In the genomic region with DNA sequence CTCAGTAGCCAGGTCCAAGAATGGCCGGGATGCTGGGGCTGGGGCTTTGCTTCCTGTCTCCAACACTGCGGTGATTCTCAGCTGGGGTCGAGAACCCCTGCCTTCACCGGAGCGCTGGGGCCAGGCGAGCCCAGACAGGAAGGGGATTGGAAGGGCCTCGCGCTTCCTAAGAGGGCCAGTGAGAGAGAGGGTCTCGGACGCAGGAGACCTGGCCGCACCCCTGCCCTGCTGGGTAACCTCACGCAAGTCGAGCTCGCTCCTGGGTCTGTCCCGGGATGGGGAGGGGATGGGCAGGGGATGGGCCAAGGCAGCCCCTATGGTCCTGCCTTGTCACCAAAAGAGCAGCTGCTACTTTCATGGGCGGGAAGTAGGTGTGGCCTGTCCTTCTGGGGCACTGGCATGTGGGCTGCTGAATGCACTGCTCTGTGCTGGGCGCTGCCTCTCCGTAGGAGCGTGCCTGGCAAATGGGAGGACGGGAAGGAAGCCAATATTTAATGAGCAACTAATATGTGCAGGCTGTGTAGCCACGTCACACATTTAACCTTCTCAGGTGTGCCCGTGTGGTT, we compare ENCODE assay signal across 8 cellular contexts. TPM values are rescaled to one million over a fixed set of nuclear protein-coding genes. Genes with fewer than 3 reads are reported as not detected.
DNase-seq lines count a peak whose midpoint lies in the region; ATAC-seq and TF ChIP-seq lines count a peak whose summit lies in the region.

No MANE protein-coding gene starts in this region.

- peaks cover 3 to 32% (median 22%) of the 10 kb centered on the region in 3 experiments for H3K27me3 ChIP-seq in neuronal stem cell (ENCODE audit: control insufficient read depth in 3 of 3, insufficient read depth in 3 of 3, low read depth in 1 of 3, low read length in 3 of 3)

- peak overlapping the region; percentile 26 for H3K4ac ChIP-seq in neuronal stem cell (ENCODE audit: low read length)

- ATAC-seq in HG02884 (IDR thresholded peaks at IDR 0.05; ENCODE audit: unreplicated experiment) (peak; percentile 31), T-helper 17 cell (peak; percentile 49)

- H3K4me3 ChIP-seq in epithelial cell of proximal tubule (ENCODE audit: low read depth, low read length): peak overlapping the region; percentile 73
- peak overlapping the region; percentile 55 to 82 for H3K4me3 ChIP-seq in neuronal stem cell (ENCODE audit: low read length in 2 of 2)

- H2AFZ ChIP-seq in neuronal stem cell (ENCODE audit: low read length): peak overlapping the region; percentile 100

- H3K4me1 ChIP-seq in neuronal stem cell (ENCODE audit: control insufficient read depth in 2 of 2, insufficient read depth in 1 of 2, low read depth in 1 of 2, low read length in 2 of 2): peaks cover 11 to 14% of the 10 kb centered on the region in 2 donors

- peak overlapping the region; percentile 97 for H3K14ac ChIP-seq in neuronal stem cell (ENCODE audit: low read length)

- H3K27ac ChIP-seq in neuronal stem cell (replicated peaks; ENCODE audit: low read length): no peak overlapping the region

- peak overlapping the region; percentile 99 for H3K4me2 ChIP-seq in neuronal stem cell (ENCODE audit: insufficient read depth, low read length, poor library complexity, severe bottlenecking)

- H3K9ac ChIP-seq in neuronal stem cell (ENCODE audit: low read depth, low read length, poor library complexity): peak overlapping the region; percentile 92

- peak overlapping the region; percentile 96 for H3K18ac ChIP-seq in neuronal stem cell (ENCODE audit: low read length)

- H3K27me3 Mint-ChIP-seq in T-helper 17 cell: peaks cover 54% of the 10 kb centered on the region

- DNase-seq in NOMO-1 treated with DMSO at 0.1 percent for 48 hours (lab: John Stamatoyannopoulos, UW; ENCODE audit: unreplicated experiment) (peak; percentile 4), NOMO-1 treated with dmso at 0.1 percent for 144 hours (lab: John Stamatoyannopoulos, UW; ENCODE audit: unreplicated experiment) (no peak), T-helper 17 cell (no peak), epithelial cell of proximal tubule (ENCODE audit: low read depth) (no peak), neuronal stem cell (ENCODE audit: low spot score) (no peak), NCI-H1436 (lab: John Stamatoyannopoulos, UW) (no peak), NCI-H526 (lab: John Stamatoyannopoulos, UW) (no peak)

- H2BK5ac ChIP-seq in neuronal stem cell (ENCODE audit: low read length): peak overlapping the region; percentile 79

- peak overlapping the region; percentile 82 for H3K4me3 Mint-ChIP-seq in T-helper 17 cell

- H3K36me3 ChIP-seq in neuronal stem cell (replicated peaks in 1 of 2; ENCODE audit: control insufficient read depth in 2 of 2, insufficient read depth in 2 of 2, low read length in 2 of 2): no peaks in the 10 kb centered on the region

- no CpG with 5 or more reads among the region's 22 CpGs for WGBS in neuronal stem cell (ENCODE audit: extremely low coverage in 2 of 2, insufficient read length in 2 of 2, insufficient replicate concordance in 1 of 2), 2 donors

- peak overlapping the region; percentile 29 for H4K8ac ChIP-seq in neuronal stem cell (ENCODE audit: low read depth, low read length)

- H2AK5ac ChIP-seq in neuronal stem cell (ENCODE audit: low read depth, low read length): peak overlapping the region; percentile 25

- H3K36me3 Mint-ChIP-seq in T-helper 17 cell (ENCODE audit: low read depth): no peaks in the 10 kb centered on the region

- peak overlapping the region; percentile 24 for H3K27ac Mint-ChIP-seq in T-helper 17 cell

- H2BK15ac ChIP-seq in neuronal stem cell (ENCODE audit: low read length): peak overlapping the region; percentile 88

- H2BK12ac ChIP-seq in neuronal stem cell (ENCODE audit: low read length): peak overlapping the region; percentile 95

- H3K9me3 ChIP-seq in T-helper 17 cell (ENCODE audit: control insufficient read depth, low read length, poor library complexity, severe bottlenecking) (no peaks in the 10 kb centered on the region), neuronal stem cell (replicated peaks in 1 of 2; ENCODE audit: control insufficient read depth in 2 of 2, insufficient read depth in 1 of 2, low read depth in 1 of 2, low read length in 2 of 2) (peaks cover 0 to 4% of the 10 kb centered on the region in 2 donors)

- H3K23ac ChIP-seq in neuronal stem cell (ENCODE audit: low read depth, low read length, poor library complexity): peak overlapping the region; percentile 34

- H4K91ac ChIP-seq in neuronal stem cell (ENCODE audit: low read depth, low read length, poor library complexity): no peak overlapping the region

- no peak for TF ChIP-seq CTCF in epithelial cell of proximal tubule (conservative IDR thresholded peaks at IDR 0.05; ENCODE audit: low read depth, low read length)

- no peak overlapping the region for H2BK120ac ChIP-seq in neuronal stem cell (ENCODE audit: low read depth, low read length)

- no peaks in the 10 kb centered on the region for H3K79me1 ChIP-seq in neuronal stem cell (ENCODE audit: low read depth, low read length)

- H3K4me1 Mint-ChIP-seq in T-helper 17 cell: no peaks in the 10 kb centered on the region

RNA-seq across cellular contexts. Expression of gene KCNK18, which starts 20.0 kb away (rescaled TPM):
- total RNA-seq in T-helper 17 cell (not detected), epithelial cell of proximal tubule (not detected in 2 replicates)
- not detected for polyA plus RNA-seq in neuronal stem cell (2013, experiment 1 of 2)
- not detected for polyA plus RNA-seq in neuronal stem cell (2013, experiment 2 of 2)

RNA-seq across cellular contexts. Expression of gene SLC18A2, which starts 23.6 kb away (rescaled TPM):
- total RNA-seq in T-helper 17 cell (1 to 10 TPM in 1 of 2 donors, under 1 TPM in 1; 0.20 to 1.9 TPM), epithelial cell of proximal tubule (0.40 and 0.72 TPM in 2 replicates)
- 0.67 TPM for polyA plus RNA-seq in neuronal stem cell (2013, experiment 1 of 2)
- 0.72 TPM for polyA plus RNA-seq in neuronal stem cell (2013, experiment 2 of 2)
